ENCODE assay signal across 9 cellular contexts in genomic region chr3:185460719-185461350, GRCh38. TPM values are rescaled to one million over a fixed set of nuclear protein-coding genes. Genes with fewer than 3 reads are reported as not detected.
A peak's percentile ranks its signal among the peaks of the same experiment; 100 is the strongest.
DNase-seq lines count a peak whose midpoint lies in the region; ATAC-seq and TF ChIP-seq lines count a peak whose summit lies in the region.
"Had no signal": no experiment of that assay in that cellular context is flagged by ENCODE, and none has a peak within 500 bp of the region (broad histone marks: within the 10 kb centered on the region; RNA-seq: fewer than 3 reads in every experiment).

No MANE protein-coding gene starts in this region.

- WGBS in IMR-90 (ENCODE audit: extremely low coverage in 2 of 2, insufficient read length in 1 of 2), 2 experiments: no CpG with 5 or more reads among the region's 6 CpGs

- no peaks in the 10 kb centered on the region for H3K9me3 ChIP-seq in IMR-90 (ENCODE audit: control insufficient read depth, insufficient read depth, low read length)

- H3K36me3 Mint-ChIP-seq in activated naive CD4-positive, alpha-beta T cell treated with anti-CD3 and anti-CD28 coated beads for 36 hours (ENCODE audit: low read depth): no peaks in the 10 kb centered on the region

- no peaks in the 10 kb centered on the region; the same call in 1 of the 2 replicates for H3K9me1 ChIP-seq in IMR-90 (ENCODE audit: insufficient read depth, low read length)

- no peaks in the 10 kb centered on the region for H4K20me1 ChIP-seq in IMR-90 (ENCODE audit: insufficient read depth, low read length)

- no peak overlapping the region for H4K5ac ChIP-seq in IMR-90 (ENCODE audit: low read depth, low read length)

- no peaks in the 10 kb centered on the region for H3K4me1 ChIP-seq in IMR-90 (ENCODE audit: control insufficient read depth, insufficient read depth, low read length)

- peak; percentile 39 for DNase-seq in Caki2 (ENCODE audit: low read depth)
- peak; percentile 34 for DNase-seq in IMR-90
- DNase-seq in astrocyte of the hippocampus (ENCODE audit: low read depth, low spot score): peak; percentile 23
- peak; percentile 32 to 51 for DNase-seq in lung microvascular endothelial cell (ENCODE audit: low read depth in 2 of 2)
- DNase-seq in NCI-H774 (lab: John Stamatoyannopoulos, UW): no peak
- DNase-seq in stimulated activated CD4-positive, alpha-beta T cell treated with anti-CD3 and anti-CD28 coated beads, Interleukin-4, amount 100 ng/mL, for 24 hours: no peak
- no peak for DNase-seq in activated naive CD4-positive, alpha-beta T cell treated with anti-CD3 and anti-CD28 coated beads for 36 hours
- DNase-seq: NCI-H1930 had no signal

- H3K9ac ChIP-seq in IMR-90 (ENCODE audit: low read depth, low read length): no peak overlapping the region

- H2AK9ac ChIP-seq in IMR-90 (replicated peaks; ENCODE audit: low read depth, low read length, poor library complexity): no peak overlapping the region

- H3K56ac ChIP-seq in IMR-90 (ENCODE audit: extremely low read depth, insufficient read depth, low read length): no peak overlapping the region

- no peak overlapping the region for H2AK5ac ChIP-seq in IMR-90 (ENCODE audit: low read depth, low read length)

- H3K4me1 Mint-ChIP-seq in activated naive CD4-positive, alpha-beta T cell treated with anti-CD3 and anti-CD28 coated beads for 36 hours (ENCODE audit: low read depth): no peaks in the 10 kb centered on the region

- ATAC-seq in IMR-90 (ENCODE audit: low read depth) (no peak), HG03280 (IDR thresholded peaks at IDR 0.05; ENCODE audit: unreplicated experiment) (no peak)

- no peak overlapping the region for H2BK20ac ChIP-seq in IMR-90 (ENCODE audit: low read depth, low read length)

- H3K79me1 ChIP-seq in IMR-90 (ENCODE audit: low read depth in 1 of 2, low read length in 2 of 2): no peaks in the 10 kb centered on the region

- H3K4me2 ChIP-seq in IMR-90 (ENCODE audit: low read depth, low read length): no peak overlapping the region

- no peaks in the 10 kb centered on the region for H3K27me3 ChIP-seq in IMR-90 (ENCODE audit: control insufficient read depth, insufficient read depth, low read length)

- no TSS peak for BruUV-seq in IMR-90 (replicated peaks; lab: Mats Ljungman, UMichigan)

- H2BK5ac ChIP-seq in IMR-90 (ENCODE audit: low read depth, low read length, poor library complexity, severe bottlenecking): no peak overlapping the region

- TF ChIP-seq RAD21 in IMR-90 (IDR thresholded peaks at IDR 0.05; ENCODE audit: low read length): peak; percentile 35

- H3K14ac ChIP-seq in IMR-90 (replicated peaks; ENCODE audit: low read depth, low read length): no peak overlapping the region

- peaks cover 4% of the 10 kb centered on the region for H3K36me3 ChIP-seq in IMR-90 (ENCODE audit: control insufficient read depth, insufficient read depth, low read length)

- no peaks in the 10 kb centered on the region for H3K9me3 Mint-ChIP-seq in activated naive CD4-positive, alpha-beta T cell treated with anti-CD3 and anti-CD28 coated beads for 36 hours

- in situ Hi-C loops in Caki2 (cut with HindIII; ENCODE audit: low pct_unique_long_range_greater_than_20kb, low sequenced_read_pairs) (no loop called here), IMR-90 (cut with MboI; ENCODE audit: low sequenced_read_pairs) (no loop called here)

- H3K27ac Mint-ChIP-seq in activated naive CD4-positive, alpha-beta T cell treated with anti-CD3 and anti-CD28 coated beads for 36 hours: no peak overlapping the region

- TF ChIP-seq CTCF in IMR-90 (conservative IDR thresholded peaks at IDR 0.05; ENCODE audit: low read depth, low read length): peak; percentile 45

- POLR2A ChIA-PET in IMR-90 (lab: Charles Lee; ENCODE audit: unreplicated experiment): no interaction called here

- H3K23ac ChIP-seq in IMR-90 (ENCODE audit: low read depth, low read length): no peak overlapping the region

- no peak overlapping the region for H2BK120ac ChIP-seq in IMR-90 (ENCODE audit: low read depth, low read length)

- no peak overlapping the region for H3K4ac ChIP-seq in IMR-90 (ENCODE audit: low read depth, low read length)

- H3K4me3 ChIP-seq in IMR-90 (ENCODE audit: insufficient read depth, low read depth, low read length): no peak overlapping the region

- no peak overlapping the region for H2BK15ac ChIP-seq in IMR-90 (ENCODE audit: low read depth, low read length)

- no peak overlapping the region for H2AFZ ChIP-seq in IMR-90 (replicated peaks; ENCODE audit: low read length, poor library complexity)

- no peak overlapping the region for H4K91ac ChIP-seq in IMR-90 (ENCODE audit: insufficient read depth, low read depth, low read length)

- H4K8ac ChIP-seq in IMR-90 (ENCODE audit: low read depth in 2 of 2, low read length in 2 of 2): no peak overlapping the region

- no peaks in the 10 kb centered on the region for H3K27me3 Mint-ChIP-seq in activated naive CD4-positive, alpha-beta T cell treated with anti-CD3 and anti-CD28 coated beads for 36 hours (ENCODE audit: low read depth)

- dilution Hi-C loops in IMR-90 (cut with HindIII; ENCODE audit: low sequenced_read_pairs, unreplicated experiment): no loop called here

- H3K27ac ChIP-seq in IMR-90 (ENCODE audit: insufficient read depth, low read length): no peak overlapping the region

- H3K4me3 Mint-ChIP-seq in activated naive CD4-positive, alpha-beta T cell treated with anti-CD3 and anti-CD28 coated beads for 36 hours: no peak overlapping the region

- no peak for TF ChIP-seq POLR2A in IMR-90 (IDR thresholded peaks at IDR 0.05; ENCODE audit: low read depth, low read length)

- CTCF ChIA-PET in IMR-90 (lab: Yijun Ruan, JAX): interaction anchor here (0.6 to 2.5 kb wide), 10 partner anchors 10 to 317 kb away, joined by 3 to 10 read pairs (median 4); no protein-coding TSS in a partner anchor
- CTCF ChIA-PET in activated naive CD4-positive, alpha-beta T cell treated with anti-CD3 and anti-CD28 coated beads for 36 hours (lab: Charles Lee): interaction anchor here (0.5 to 4.2 kb wide), 5 partner anchors 98 to 818 kb away, joined by 3 to 12 read pairs (median 4); partner anchors contain the start of gene SENP2

- intact Hi-C loops in IMR-90 (cut with micrococcal nuclease): no loop called here
- intact Hi-C loops in activated naive CD4-positive, alpha-beta T cell treated with anti-CD3 and anti-CD28 coated beads for 36 hours (cut with micrococcal nuclease): loop anchor here (1.0 kb wide), 2 partner anchors 98 to 114 kb away; no protein-coding TSS in a partner anchor

- H3K18ac ChIP-seq in IMR-90 (ENCODE audit: low read depth, low read length): no peak overlapping the region

TF ChIP-seq in IMR-90, 13 proteins besides CTCF, POLR2A, EP300 and RAD21:
- TF ChIP-seq RCOR1 (IDR thresholded peaks at IDR 0.05; ENCODE audit: insufficient replicate concordance, low read length) (no peak), SMC3 (IDR thresholded peaks at IDR 0.05; ENCODE audit: low read depth, low read length) (peak; percentile 39; the same call in 1 of the 2 replicates)

RNA-seq across cellular contexts. Expression of gene TMEM41A, which starts 38.0 kb away (rescaled TPM):
- total RNA-seq in Caki2 (2014; rRNA removed; shearing (Covaris generic); ENCODE audit: low replicate concordance): 22.9 and 23.0 TPM in 2 replicates
- total RNA-seq in IMR-90 (2012; rRNA removed) (10.6 and 11.9 TPM in 2 replicates), lung microvascular endothelial cell (5.4 and 6.9 TPM in 2 replicates)
- polyA plus RNA-seq in IMR-90 (2012; rRNA removed): 12.0 and 12.5 TPM in 2 replicates
- 5.7 and 6.8 TPM in 2 replicates for polyA plus RNA-seq in IMR-90 (2012; cell fraction: cytosol; rRNA removed)
- polyA plus RNA-seq in IMR-90 (2012; cell fraction: nucleus; rRNA removed; ENCODE audit: low replicate concordance): 3.0 and 8.6 TPM in 2 replicates
- total RNA-seq in activated naive CD4-positive, alpha-beta T cell treated with anti-CD3 and anti-CD28 coated beads for 36 hours: 10 to 100 TPM; 13.1 to 14.6 TPM

Comparison
In these comparisons a context has a peak if more than half of its experiments do, and no peak if none do; other contexts are left out.
1. DNase-seq: peak in Caki2 (single experiment), IMR-90 (single experiment), astrocyte of the hippocampus (single experiment) and lung microvascular endothelial cell (2 of 2); none in NCI-H774 (single experiment), stimulated activated CD4-positive, alpha-beta T cell treated with anti-CD3 and anti-CD28 coated beads, Interleukin-4, amount 100 ng/mL, for 24 hours (single experiment) and activated naive CD4-positive, alpha-beta T cell treated with anti-CD3 and anti-CD28 coated beads for 36 hours (single experiment).